Comparison of ENCODE assay signal across 29 cellular contexts in the genomic region with DNA sequence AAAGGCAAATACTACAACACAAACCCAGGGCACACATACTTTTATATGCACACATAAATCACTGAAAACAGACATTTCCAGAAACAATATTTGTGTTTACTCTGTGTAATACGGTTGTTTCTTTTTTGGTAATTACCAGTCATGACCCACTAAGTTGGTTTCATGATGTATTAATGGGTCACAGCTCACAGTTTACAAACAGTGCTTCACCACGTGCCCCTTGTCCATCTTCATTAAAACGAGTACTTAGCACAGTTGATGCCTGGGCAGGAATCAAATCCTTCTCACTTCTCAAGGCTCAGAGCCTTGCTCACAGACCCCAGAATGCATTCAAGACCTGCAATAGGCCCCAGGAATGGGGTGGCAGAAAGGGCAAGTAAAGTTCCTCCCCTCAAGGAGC.
"Had no signal": no experiment of that assay in that cellular context is flagged by ENCODE, and none has a peak within 500 bp of the region (broad histone marks: within the 10 kb centered on the region; RNA-seq: fewer than 3 reads in every experiment).

No MANE protein-coding gene starts in this region.

- H3K4me1 ChIP-seq: colonic mucosa had no signal

- ATAC-seq: gastroesophageal sphincter; left colon; naive thymus-derived CD8-positive, alpha-beta T cell; stimulated activated memory B cell treated with anti-CD40 and anti-IgM and Interleukin-4, amounts not matched to agents 10 μg/mL and 1 μg/mL and 100 μg/mL, for 72 hours; stimulated activated naive CD8-positive, alpha-beta T cell treated with anti-CD3 and anti-CD28 coated beads, Interleukin-15, amount 100 ng/mL, for 72 hours had no signal

- H3K27me3 ChIP-seq: colonic mucosa, gastroesophageal sphincter, ovary, thyroid gland, upper lobe of left lung had no signal

- H3K9me3 Mint-ChIP-seq: activated CD4-positive, alpha-beta memory T cell treated with anti-CD3 and anti-CD28 coated beads, Interleukin-2, amount 10 ng/mL, durations not matched to agents 7 days and 5 days; activated T-cell treated with anti-CD3 and anti-CD28 coated beads, Interleukin-2, amount 50 U/mL, for 24 hours; activated T-helper 2 cell treated with anti-CD3 and anti-CD28 coated beads, Interferon-gamma antibody, Interleukin-2, Interleukin-4, amounts not matched to agents 10 μg/mL and 5 μg/mL and 100 μg/mL, durations not matched to agents 14 hours and 24 hours and 36 hours; immature natural killer cell; naive thymus-derived CD8-positive, alpha-beta T cell; stimulated activated memory B cell treated with anti-CD40 and anti-IgM and Interleukin-4, amounts not matched to agents 10 μg/mL and 1 μg/mL and 100 μg/mL, for 72 hours; stimulated activated naive CD8-positive, alpha-beta T cell treated with anti-CD3 and anti-CD28 coated beads, Interleukin-15, amount 100 ng/mL, for 72 hours; T-helper 2 cell treated with Interferon-gamma antibody and Interleukin-4, amounts not matched to agents 5 μg/mL and 100 μg/mL, for 36 hours had no signal

- H3K27me3 Mint-ChIP-seq: activated CD4-positive, alpha-beta memory T cell treated with anti-CD3 and anti-CD28 coated beads, Interleukin-2, amount 10 ng/mL, durations not matched to agents 7 days and 5 days; activated naive CD8-positive, alpha-beta T cell; activated T-cell treated with anti-CD3 and anti-CD28 coated beads, Interleukin-2, amount 50 U/mL, for 24 hours; naive thymus-derived CD8-positive, alpha-beta T cell; progenitor cell of endocrine pancreas; stimulated activated memory B cell treated with anti-CD40 and anti-IgM and Interleukin-4, amounts not matched to agents 10 μg/mL and 1 μg/mL and 100 μg/mL, for 72 hours; stimulated activated naive CD8-positive, alpha-beta T cell treated with anti-CD3 and anti-CD28 coated beads, Interleukin-15, amount 100 ng/mL, for 72 hours had no signal

- H3K27ac Mint-ChIP-seq: activated CD4-positive, alpha-beta memory T cell treated with anti-CD3 and anti-CD28 coated beads, Interleukin-2, amount 10 ng/mL, durations not matched to agents 7 days and 5 days; activated T-helper 2 cell treated with anti-CD3 and anti-CD28 coated beads, Interferon-gamma antibody, Interleukin-2, Interleukin-4, amounts not matched to agents 10 μg/mL and 5 μg/mL and 100 μg/mL, durations not matched to agents 14 hours and 24 hours and 36 hours; stimulated activated memory B cell treated with anti-CD40 and anti-IgM and Interleukin-4, amounts not matched to agents 10 μg/mL and 1 μg/mL and 100 μg/mL, for 72 hours; stimulated activated naive CD8-positive, alpha-beta T cell treated with anti-CD3 and anti-CD28 coated beads, Interleukin-15, amount 100 ng/mL, for 72 hours; T-helper 2 cell treated with Interferon-gamma antibody and Interleukin-4, amounts not matched to agents 5 μg/mL and 100 μg/mL, for 36 hours had no signal

- H3K36me3 ChIP-seq: colonic mucosa, ovary had no signal

- H3K27ac ChIP-seq: colonic mucosa, gastroesophageal sphincter, ovary, thyroid gland, upper lobe of left lung had no signal

- H3K4me1 Mint-ChIP-seq: activated CD4-positive, alpha-beta memory T cell treated with anti-CD3 and anti-CD28 coated beads, Interleukin-2, amount 10 ng/mL, durations not matched to agents 7 days and 5 days; stimulated activated memory B cell treated with anti-CD40 and anti-IgM and Interleukin-4, amounts not matched to agents 10 μg/mL and 1 μg/mL and 100 μg/mL, for 72 hours had no signal

- H3K9me3 ChIP-seq: colonic mucosa, gastroesophageal sphincter, ovary, thyroid gland, upper lobe of left lung had no signal

- DNase-seq: activated CD4-positive, alpha-beta memory T cell treated with anti-CD3 and anti-CD28 coated beads, Interleukin-2, amount 10 ng/mL, durations not matched to agents 7 days and 5 days; activated CD4-positive, alpha-beta T cell treated with anti-CD3 and anti-CD28 coated beads for 48 hours; activated CD8-positive, alpha-beta memory T cell treated with anti-CD3 and anti-CD28 coated beads, Interleukin-2, amount 50 U/mL, for 48 hours; activated naive CD4-positive, alpha-beta T cell; activated T-cell treated with anti-CD3 and anti-CD28 coated beads, Interleukin-2, amount 50 U/mL, for 24 hours; anterior cingulate cortex; cerebellar nuclear complex; colonic mucosa; effector CD8-positive, alpha-beta T cell; head of caudate nucleus; hypothalamus; immature natural killer cell; kidney; left colon; naive thymus-derived CD8-positive, alpha-beta T cell; ovary; small intestine; stimulated activated CD4-positive, alpha-beta T cell treated with anti-CD3 and anti-CD28 coated beads, Interleukin-4, amount 100 ng/mL, for 24 hours; stimulated activated naive CD8-positive, alpha-beta T cell treated with anti-CD3 and anti-CD28 coated beads, Interleukin-15, amount 100 ng/mL, for 72 hours; substantia nigra; T-helper 1 cell; thyroid gland; upper lobe of left lung had no signal

- H3K4me3 Mint-ChIP-seq: activated CD4-positive, alpha-beta memory T cell treated with anti-CD3 and anti-CD28 coated beads, Interleukin-2, amount 10 ng/mL, durations not matched to agents 7 days and 5 days; activated naive CD8-positive, alpha-beta T cell; activated T-cell treated with anti-CD3 and anti-CD28 coated beads, Interleukin-2, amount 50 U/mL, for 24 hours; immature natural killer cell; naive thymus-derived CD8-positive, alpha-beta T cell; stimulated activated memory B cell treated with anti-CD40 and anti-IgM and Interleukin-4, amounts not matched to agents 10 μg/mL and 1 μg/mL and 100 μg/mL, for 72 hours; stimulated activated naive CD8-positive, alpha-beta T cell treated with anti-CD3 and anti-CD28 coated beads, Interleukin-15, amount 100 ng/mL, for 72 hours; T-helper 2 cell treated with Interferon-gamma antibody and Interleukin-4, amounts not matched to agents 5 μg/mL and 100 μg/mL, for 36 hours had no signal

- H3K4me3 ChIP-seq: colonic mucosa, gastroesophageal sphincter, ovary, thyroid gland, upper lobe of left lung had no signal
